Comparison of ENCODE assay signal across 19 cellular contexts in genomic region chr11:66216911-66217310, GRCh38.
"Had no signal": no experiment of that assay in that cellular context is flagged by ENCODE, and none has a peak within 500 bp of the region (broad histone marks: within the 10 kb centered on the region; RNA-seq: fewer than 3 reads in every experiment).

No MANE protein-coding gene starts in this region.

- H3K27me3 Mint-ChIP-seq: naive thymus-derived CD8-positive, alpha-beta T cell had no signal

- DNase-seq: dermis blood vessel endothelial cell; foreskin melanocyte; left colon; left ventricle myocardium superior; mesendoderm; naive thymus-derived CD8-positive, alpha-beta T cell; small intestine; stimulated activated CD4-positive, alpha-beta T cell treated with anti-CD3 and anti-CD28 coated beads, Interleukin-12 subunit alpha, Interleukin-12 subunit beta, amount 100 ng/mL, for 4 hours; stimulated activated naive CD4-positive, alpha-beta T cell; stomach; substantia nigra; transverse colon had no signal

- H3K4me3 ChIP-seq: hepatocyte, lung, right atrium auricular region, stomach, thoracic aorta, transverse colon had no signal

- H3K27me3 ChIP-seq: hepatocyte, neutrophil, right atrium auricular region, stomach, transverse colon had no signal

- H2AFZ ChIP-seq: hepatocyte had no signal

- H3K4me2 ChIP-seq: hepatocyte had no signal

- H3K4me3 Mint-ChIP-seq: naive thymus-derived CD8-positive, alpha-beta T cell had no signal

- H3K27ac ChIP-seq: hepatocyte, neutrophil, right atrium auricular region, stomach, thoracic aorta, transverse colon had no signal

- H3K79me2 ChIP-seq: hepatocyte had no signal

- H3K9me3 ChIP-seq: neutrophil, right atrium auricular region, stomach, thoracic aorta, transverse colon had no signal

- H3K9me3 Mint-ChIP-seq: naive thymus-derived CD8-positive, alpha-beta T cell had no signal

- ATAC-seq: left colon; left ventricle myocardium superior; naive thymus-derived CD8-positive, alpha-beta T cell had no signal

- H3K4me1 ChIP-seq: right atrium auricular region, stomach, transverse colon had no signal

- FAIRE-seq: colon, endothelial cell of umbilical vein, small intestine had no signal
